15 cellular contexts compared by ENCODE assay signal in the genomic region with DNA sequence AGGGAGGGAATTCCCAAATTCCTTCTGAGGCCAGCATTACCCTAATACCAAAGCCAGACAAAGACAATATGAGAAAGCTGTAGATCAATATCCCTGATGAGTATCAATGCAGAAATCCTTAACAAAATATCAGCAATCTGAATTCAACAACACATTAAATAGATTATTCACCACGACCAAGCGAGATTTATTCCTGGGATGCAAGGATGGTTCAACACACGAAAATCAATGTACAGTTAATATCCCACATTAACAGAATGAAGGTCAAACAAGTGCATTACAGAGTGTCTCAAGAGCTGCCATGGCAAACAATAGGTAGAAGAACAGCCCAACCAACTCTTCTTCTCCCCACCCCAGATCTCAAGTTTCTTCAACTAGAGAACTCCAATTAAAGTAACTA.
"Had no signal": no experiment of that assay in that cellular context is flagged by ENCODE, and none has a peak within 500 bp of the region (broad histone marks: within the 10 kb centered on the region; RNA-seq: fewer than 3 reads in every experiment).

No MANE protein-coding gene starts in this region.

- DNase-seq: activated CD4-positive, alpha-beta T cell treated with anti-CD3 and anti-CD28 coated beads, Interleukin-2, amount 10 ng/mL, durations not matched to agents 24 days and 14 days; activated CD8-positive, alpha-beta memory T cell treated with anti-CD3 and anti-CD28 coated beads, Interleukin-2, amount 10 ng/mL, durations not matched to agents 7 days and 5 days; activated T-cell treated with anti-CD3 and anti-CD28 coated beads, Interleukin-2, amount 50 U/mL, for 1 hour; dermis blood vessel endothelial cell; effector memory CD8-positive, alpha-beta T cell; foreskin melanocyte; heart left ventricle; immature natural killer cell; right cardiac atrium; stimulated activated CD4-positive, alpha-beta T cell treated with anti-CD3 and anti-CD28 coated beads, Interleukin-4, amount 100 ng/mL, for 24 hours had no signal

- ATAC-seq: activated CD8-positive, alpha-beta memory T cell treated with anti-CD3 and anti-CD28 coated beads, Interleukin-2, amount 10 ng/mL, durations not matched to agents 7 days and 5 days; effector memory CD8-positive, alpha-beta T cell; heart left ventricle; right cardiac atrium; WTC11 had no signal

- H3K4me3 Mint-ChIP-seq: activated CD4-positive, alpha-beta T cell treated with anti-CD3 and anti-CD28 coated beads, Interleukin-2, amount 10 ng/mL, durations not matched to agents 24 days and 14 days; activated CD8-positive, alpha-beta memory T cell treated with anti-CD3 and anti-CD28 coated beads, Interleukin-2, amount 10 ng/mL, durations not matched to agents 7 days and 5 days; immature natural killer cell; neural crest cell; WTC11 had no signal

- H3K9me3 ChIP-seq: heart left ventricle, prostate gland had no signal

- H3K36me3 ChIP-seq: prostate gland had no signal

- H3K27ac ChIP-seq: epithelial cell of prostate, heart left ventricle, prostate gland, skin epidermis had no signal

- H3K4me3 ChIP-seq: heart left ventricle, prostate gland, skin epidermis had no signal

- H3K27me3 ChIP-seq: heart left ventricle had no signal

- H3K27me3 Mint-ChIP-seq: activated CD4-positive, alpha-beta T cell treated with anti-CD3 and anti-CD28 coated beads, Interleukin-2, amount 10 ng/mL, durations not matched to agents 24 days and 14 days; activated CD8-positive, alpha-beta memory T cell treated with anti-CD3 and anti-CD28 coated beads, Interleukin-2, amount 10 ng/mL, durations not matched to agents 7 days and 5 days; effector memory CD8-positive, alpha-beta T cell had no signal

- H3K27ac Mint-ChIP-seq: activated CD4-positive, alpha-beta T cell treated with anti-CD3 and anti-CD28 coated beads, Interleukin-2, amount 10 ng/mL, durations not matched to agents 24 days and 14 days; activated CD8-positive, alpha-beta memory T cell treated with anti-CD3 and anti-CD28 coated beads, Interleukin-2, amount 10 ng/mL, durations not matched to agents 7 days and 5 days; WTC11 had no signal

- H3K9me3 Mint-ChIP-seq: activated CD4-positive, alpha-beta T cell treated with anti-CD3 and anti-CD28 coated beads, Interleukin-2, amount 10 ng/mL, durations not matched to agents 24 days and 14 days; effector memory CD8-positive, alpha-beta T cell; immature natural killer cell; neural crest cell; WTC11 had no signal
